ENCODE assay signal across 8 cellular contexts in the genomic region with DNA sequence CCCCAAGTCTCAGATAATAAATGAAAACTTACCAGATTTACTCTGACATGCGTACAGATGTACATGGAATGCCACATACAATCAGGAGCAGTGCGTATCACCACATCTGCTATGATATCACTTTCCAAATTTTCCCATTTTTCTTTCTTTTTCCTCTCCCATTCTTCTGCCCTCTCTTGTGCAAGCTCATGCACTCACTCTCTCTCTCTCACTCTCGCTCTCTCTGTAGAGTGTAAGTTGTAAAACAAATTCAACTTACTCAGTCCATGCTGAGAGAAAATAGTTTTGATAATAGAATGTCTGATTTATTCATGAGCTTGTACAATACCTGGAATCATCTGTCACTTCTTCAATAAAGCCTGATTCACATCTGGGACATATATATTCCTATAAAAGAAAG.
"Had no signal": no experiment of that assay in that cellular context is flagged by ENCODE, and none has a peak within 500 bp of the region (broad histone marks: within the 10 kb centered on the region; RNA-seq: fewer than 3 reads in every experiment).

No MANE protein-coding gene starts in this region.

- ATAC-seq: GM23338, HepG2 had no signal

- H2AFZ ChIP-seq: GM23338 had no signal

- H3K4me3 Mint-ChIP-seq: GM23338, H9, HFFc6 had no signal

- H3K4me1 Mint-ChIP-seq: GM23338 had no signal

- H3K27ac Mint-ChIP-seq: GM23338, H9, HFFc6 had no signal

- FAIRE-seq: H1, H54, HepG2 had no signal

- H3K9me3 Mint-ChIP-seq: GM23338, H9, HFFc6 had no signal

- H3K4me3 ChIP-seq: GM23338 had no signal

- H3K27ac ChIP-seq: HL-60 had no signal

- DNase-seq: H9, HCEC 1CT, HFFc6 had no signal

- H3K4me2 ChIP-seq: GM23338 had no signal
